8 cellular contexts compared by ENCODE assay signal in genomic region chr1:246784621-246785535, GRCh38.
DNase-seq lines count a peak whose midpoint lies in the region; ATAC-seq and TF ChIP-seq lines count a peak whose summit lies in the region.

No MANE protein-coding gene starts in this region.

- H3K14ac ChIP-seq in mesenchymal stem cell (ENCODE audit: low read length in 2 of 2), result peak overlapping the region in 1 of 2 experiments; percentile 23

- no peak for TF ChIP-seq CTCF in GM10266 (IDR thresholded peaks at IDR 0.05; ENCODE audit: control insufficient read depth, insufficient read depth, low read depth, missing control alignments)

- H2AFZ ChIP-seq in mesenchymal stem cell (ENCODE audit: low read depth, low read length), result no peak overlapping the region

- intact Hi-C loops in activated T-helper 1 cell treated with anti-CD3 and anti-CD28 coated beads, Interleukin-12 subunit alpha, Interleukin-12 subunit beta, Interleukin-2, Interleukin-4 antibody, amounts not matched to agents 30 ng/mL and 10 ng/mL and 1 ng/mL, durations not matched to agents 14 hours and 24 hours and 36 hours (cut with micrococcal nuclease), result no loop called here

- peaks cover 15 to 17% of the 10 kb centered on the region in 2 experiments for H3K36me3 ChIP-seq in mesenchymal stem cell (ENCODE audit: control insufficient read depth in 1 of 2, insufficient read depth in 2 of 2, low read depth in 1 of 2, low read length in 2 of 2)
- H3K36me3 ChIP-seq in effector memory CD4-positive, alpha-beta T cell (ENCODE audit: control insufficient read depth, insufficient read depth, low read length), result no peaks in the 10 kb centered on the region

- H3K9me3 Mint-ChIP-seq in activated T-helper 1 cell treated with anti-CD3 and anti-CD28 coated beads, Interleukin-12 subunit alpha, Interleukin-12 subunit beta, Interleukin-2, Interleukin-4 antibody, amounts not matched to agents 30 ng/mL and 10 ng/mL and 1 ng/mL, durations not matched to agents 14 hours and 24 hours and 36 hours, result no peaks in the 10 kb centered on the region
- no peaks in the 10 kb centered on the region for H3K9me3 Mint-ChIP-seq in effector memory CD8-positive, alpha-beta T cell

- WGBS in mesenchymal stem cell, result 76% methylated on average over 19 of the region's 19 CpGs

- H3K4me2 ChIP-seq in mesenchymal stem cell (ENCODE audit: low read length, poor library complexity, severe bottlenecking), result no peak overlapping the region

- H2BK120ac ChIP-seq in mesenchymal stem cell (ENCODE audit: low read depth, low read length), result no peak overlapping the region

- peak; percentile 51 for ATAC-seq in HG02610 (IDR thresholded peaks at IDR 0.05; ENCODE audit: unreplicated experiment)
- ATAC-seq in effector memory CD8-positive, alpha-beta T cell (replicated peaks), result no peak

- H3K4me1 ChIP-seq in mesenchymal stem cell (ENCODE audit: control insufficient read depth, insufficient read depth, low read depth, low read length), result peaks cover 25% of the 10 kb centered on the region
- H3K4me1 ChIP-seq in effector memory CD4-positive, alpha-beta T cell (ENCODE audit: control insufficient read depth, insufficient read depth, low read length, poor library complexity, severe bottlenecking), result no peaks in the 10 kb centered on the region

- H3K36me3 Mint-ChIP-seq in activated T-helper 1 cell treated with anti-CD3 and anti-CD28 coated beads, Interleukin-12 subunit alpha, Interleukin-12 subunit beta, Interleukin-2, Interleukin-4 antibody, amounts not matched to agents 30 ng/mL and 10 ng/mL and 1 ng/mL, durations not matched to agents 14 hours and 24 hours and 36 hours (ENCODE audit: low read depth), result no peaks in the 10 kb centered on the region
- peaks cover 5% of the 10 kb centered on the region for H3K36me3 Mint-ChIP-seq in effector memory CD8-positive, alpha-beta T cell (ENCODE audit: insufficient read depth)

- H2AK5ac ChIP-seq in mesenchymal stem cell (ENCODE audit: low read length, severe bottlenecking), result no peak overlapping the region

- peak overlapping the region; percentile 54 for H3K9ac ChIP-seq in mesenchymal stem cell (ENCODE audit: low read length)

- H4K91ac ChIP-seq in mesenchymal stem cell (ENCODE audit: low read length), result no peak overlapping the region

- peak overlapping the region in 1 of 2 experiments; percentile 34 for H2BK12ac ChIP-seq in mesenchymal stem cell (ENCODE audit: low read length in 2 of 2)

- H3K18ac ChIP-seq in mesenchymal stem cell (ENCODE audit: low read depth in 1 of 2, low read length in 2 of 2), result peak overlapping the region in 1 of 2 experiments; percentile 14

- DNase-seq in GM10266 (ENCODE audit: extremely low spot score), result peak; percentile 38
- DNase-seq in activated T-helper 1 cell treated with anti-CD3 and anti-CD28 coated beads, Interleukin-12 subunit alpha, Interleukin-12 subunit beta, Interleukin-2, Interleukin-4 antibody, amounts not matched to agents 30 ng/mL and 10 ng/mL and 1 ng/mL, durations not matched to agents 14 hours and 24 hours and 36 hours (ENCODE audit: low spot score), result no peak
- DNase-seq in mesenchymal stem cell, result peak; percentile 59
- DNase-seq in NCI-H2227 (lab: John Stamatoyannopoulos, UW; ENCODE audit: unreplicated experiment), result no peak
- DNase-seq in effector memory CD4-positive, alpha-beta T cell, result no peak
- no peak for DNase-seq in iPS-NIHi11 (ENCODE audit: low spot score)
- DNase-seq in effector memory CD8-positive, alpha-beta T cell, result no peak

- no peak overlapping the region for H2BK15ac ChIP-seq in mesenchymal stem cell (ENCODE audit: low read depth, poor library complexity, severe bottlenecking)

- no peak overlapping the region for H4K8ac ChIP-seq in mesenchymal stem cell (ENCODE audit: low read length)

- H3K79me1 ChIP-seq in mesenchymal stem cell (replicated peaks; ENCODE audit: low read length, poor library complexity, severe bottlenecking), result peaks cover 2% of the 10 kb centered on the region

- no peak overlapping the region for H3K23ac ChIP-seq in mesenchymal stem cell (ENCODE audit: low read length in 2 of 2)

- peak overlapping the region; percentile 22 for H3K4me3 Mint-ChIP-seq in activated T-helper 1 cell treated with anti-CD3 and anti-CD28 coated beads, Interleukin-12 subunit alpha, Interleukin-12 subunit beta, Interleukin-2, Interleukin-4 antibody, amounts not matched to agents 30 ng/mL and 10 ng/mL and 1 ng/mL, durations not matched to agents 14 hours and 24 hours and 36 hours
- peak overlapping the region in 1 of 2 donors; percentile 21 for H3K4me3 Mint-ChIP-seq in effector memory CD8-positive, alpha-beta T cell

- no peak overlapping the region for H3K27ac Mint-ChIP-seq in activated T-helper 1 cell treated with anti-CD3 and anti-CD28 coated beads, Interleukin-12 subunit alpha, Interleukin-12 subunit beta, Interleukin-2, Interleukin-4 antibody, amounts not matched to agents 30 ng/mL and 10 ng/mL and 1 ng/mL, durations not matched to agents 14 hours and 24 hours and 36 hours
- no peak overlapping the region for H3K27ac Mint-ChIP-seq in effector memory CD8-positive, alpha-beta T cell

- no peak overlapping the region for H2BK5ac ChIP-seq in mesenchymal stem cell (ENCODE audit: low read depth, low read length, poor library complexity, severe bottlenecking)

- H3K4ac ChIP-seq in mesenchymal stem cell (ENCODE audit: low read depth in 1 of 2, low read length in 2 of 2), result no peak overlapping the region

- no peaks in the 10 kb centered on the region for H3K9me3 ChIP-seq in mesenchymal stem cell (ENCODE audit: control insufficient read depth, low read length)
- no peaks in the 10 kb centered on the region for H3K9me3 ChIP-seq in effector memory CD4-positive, alpha-beta T cell (ENCODE audit: control insufficient read depth, low read length)

- no peaks in the 10 kb centered on the region for H3K27me3 Mint-ChIP-seq in activated T-helper 1 cell treated with anti-CD3 and anti-CD28 coated beads, Interleukin-12 subunit alpha, Interleukin-12 subunit beta, Interleukin-2, Interleukin-4 antibody, amounts not matched to agents 30 ng/mL and 10 ng/mL and 1 ng/mL, durations not matched to agents 14 hours and 24 hours and 36 hours (ENCODE audit: insufficient read depth)
- H3K27me3 Mint-ChIP-seq in effector memory CD8-positive, alpha-beta T cell, result peaks cover 7 to 31% of the 10 kb centered on the region in 2 donors

- H3K27ac ChIP-seq in mesenchymal stem cell (ENCODE audit: low read length, poor library complexity, severe bottlenecking), result no peak overlapping the region
- H3K27ac ChIP-seq in effector memory CD4-positive, alpha-beta T cell (ENCODE audit: insufficient read depth, low read length, poor library complexity, severe bottlenecking), result no peak overlapping the region

- H3K27me3 ChIP-seq in mesenchymal stem cell (ENCODE audit: control insufficient read depth in 1 of 2, insufficient read depth in 1 of 2, low read length in 2 of 2), result peaks cover 0 to 6% of the 10 kb centered on the region in 2 experiments
- no peaks in the 10 kb centered on the region for H3K27me3 ChIP-seq in effector memory CD4-positive, alpha-beta T cell (replicated peaks; ENCODE audit: control insufficient read depth, insufficient read depth, low read length, poor library complexity, severe bottlenecking)

- H3K4me1 Mint-ChIP-seq in activated T-helper 1 cell treated with anti-CD3 and anti-CD28 coated beads, Interleukin-12 subunit alpha, Interleukin-12 subunit beta, Interleukin-2, Interleukin-4 antibody, amounts not matched to agents 30 ng/mL and 10 ng/mL and 1 ng/mL, durations not matched to agents 14 hours and 24 hours and 36 hours (ENCODE audit: low read depth), result peaks cover 6% of the 10 kb centered on the region
- H3K4me1 Mint-ChIP-seq in effector memory CD8-positive, alpha-beta T cell (ENCODE audit: low read depth in 2 of 2), result peaks cover 0 to 7% of the 10 kb centered on the region in 2 donors

- H3K4me3 ChIP-seq in mesenchymal stem cell (ENCODE audit: insufficient read depth in 1 of 2, low read depth in 1 of 2, low read length in 2 of 2), result peak overlapping the region in 1 of 2 experiments; percentile 69
- H3K4me3 ChIP-seq in effector memory CD4-positive, alpha-beta T cell (ENCODE audit: insufficient read depth, low read depth, low read length, poor library complexity, severe bottlenecking), result no peak overlapping the region

Comparison
In these comparisons a context has a peak if more than half of its experiments do, and no peak if none do; other contexts are left out.
1. DNase-seq: peak in GM10266 (single experiment) and mesenchymal stem cell (single experiment); none in activated T-helper 1 cell treated with anti-CD3 and anti-CD28 coated beads, Interleukin-12 subunit alpha, Interleukin-12 subunit beta, Interleukin-2, Interleukin-4 antibody, amounts not matched to agents 30 ng/mL and 10 ng/mL and 1 ng/mL, durations not matched to agents 14 hours and 24 hours and 36 hours (single experiment), NCI-H2227 (single experiment), effector memory CD4-positive, alpha-beta T cell (0 of 3), iPS-NIHi11 (single experiment) and effector memory CD8-positive, alpha-beta T cell (0 of 3).